In genomic region chr15:27042230-27042629, GRCh38 we compare ENCODE assay signal across 38 cellular contexts.
"Had no signal": no experiment of that assay in that cellular context is flagged by ENCODE, and none has a peak within 500 bp of the region (broad histone marks: within the 10 kb centered on the region; RNA-seq: fewer than 3 reads in every experiment).

No MANE protein-coding gene starts in this region.

- H3K4me1 ChIP-seq: ascending aorta had no signal

- H3K9me3 ChIP-seq: ascending aorta had no signal

- H3K36me3 Mint-ChIP-seq: activated CD8-positive, alpha-beta memory T cell treated with anti-CD3 and anti-CD28 coated beads, Interleukin-2, amount 10 ng/mL, durations not matched to agents 7 days and 5 days; activated naive CD4-positive, alpha-beta T cell treated with anti-CD3 and anti-CD28 coated beads, Interleukin-2, amount 10 ng/mL, durations not matched to agents 7 days and 5 days; activated naive CD4-positive, alpha-beta T cell treated with anti-CD3 and anti-CD28 coated beads, Interleukin-2, amount 50 U/mL, for 24 hours; activated naive CD8-positive, alpha-beta T cell; activated naive CD8-positive, alpha-beta T cell treated with anti-CD3 and anti-CD28 coated beads, Interleukin-2, amount 10 ng/mL, durations not matched to agents 7 days and 5 days; brain; WTC11 had no signal

- H3K4me3 ChIP-seq: ascending aorta, cardiac muscle cell had no signal

- H3K9me3 Mint-ChIP-seq: activated naive CD4-positive, alpha-beta T cell treated with anti-CD3 and anti-CD28 coated beads, Interleukin-2, amount 50 U/mL, for 24 hours; activated naive CD8-positive, alpha-beta T cell treated with anti-CD3 and anti-CD28 coated beads, Interleukin-2, amount 10 ng/mL, durations not matched to agents 7 days and 5 days; activated T-cell treated with anti-CD3 and anti-CD28 coated beads, Interleukin-2, amount 50 U/mL, for 24 hours; brain; T-helper 2 cell treated with Interferon-gamma antibody and Interleukin-4, amounts not matched to agents 5 μg/mL and 100 μg/mL, for 36 hours had no signal

- H3K36me3 ChIP-seq: ascending aorta, cardiac muscle cell, WERI-Rb-1 had no signal

- DNase-seq: activated CD4-positive, alpha-beta memory T cell treated with anti-CD3 and anti-CD28 coated beads, Interleukin-2, amount 10 ng/mL, durations not matched to agents 7 days and 5 days; activated CD4-positive, alpha-beta T cell treated with anti-CD3 and anti-CD28 coated beads for 1 hour; activated CD4-positive, alpha-beta T cell treated with anti-CD3 and anti-CD28 coated beads for 36 hours; activated CD4-positive, alpha-beta T cell treated with anti-CD3 and anti-CD28 coated beads for 48 hours; activated CD4-positive, alpha-beta T cell treated with anti-CD3 and anti-CD28 coated beads, Interleukin-2, amount 10 ng/mL, durations not matched to agents 7 days and 5 days; activated CD4-positive, alpha-beta T cell treated with anti-CD3 and anti-CD28 coated beads, Interleukin-2, amount 50 U/mL, for 48 hours; activated CD4-positive, CD25-positive, alpha-beta regulatory T cell; activated CD8-positive, alpha-beta memory T cell treated with anti-CD3 and anti-CD28 coated beads for 24 hours; activated CD8-positive, alpha-beta memory T cell treated with anti-CD3 and anti-CD28 coated beads, Interleukin-2, amount 10 ng/mL, durations not matched to agents 7 days and 5 days; activated CD8-positive, alpha-beta memory T cell treated with anti-CD3 and anti-CD28 coated beads, Interleukin-2, amount 50 U/mL, for 48 hours; activated CD8-positive, alpha-beta T cell treated with anti-CD3 and anti-CD28 coated beads, Interleukin-2, amount 10 ng/mL, durations not matched to agents 7 days and 5 days; activated effector memory CD4-positive, alpha-beta T cell treated with Interleukin-2 at 50 U/mL for 16 hours; activated gamma-delta T cell; activated naive CD4-positive, alpha-beta T cell treated with anti-CD3 and anti-CD28 coated beads, Interleukin-2, amount 10 ng/mL, durations not matched to agents 7 days and 5 days; activated naive CD4-positive, alpha-beta T cell treated with Interleukin-2 at 50 U/mL for 16 hours; activated naive CD8-positive, alpha-beta T cell treated with anti-CD3 and anti-CD28 coated beads, Interleukin-2, amount 10 ng/mL, durations not matched to agents 7 days and 5 days; activated naive CD8-positive, alpha-beta T cell treated with anti-CD3 and anti-CD28 coated beads, Interleukin-2, amount 50 U/mL, for 24 hours; activated T-cell treated with anti-CD3 and anti-CD28 coated beads, Interleukin-2, amount 50 U/mL, for 24 hours; activated T-cell treated with anti-CD3 and anti-CD28 coated beads, Interleukin-2, amount 50 U/mL, for 48 hours; amygdala; anterior cingulate cortex; caudate nucleus; cerebellar nuclear complex; T-helper 1 cell; T-helper 2 cell; T-helper 9 cell; WERI-Rb-1 had no signal

- H3K27me3 Mint-ChIP-seq: activated CD4-positive, alpha-beta memory T cell treated with anti-CD3 and anti-CD28 coated beads, Interleukin-2, amount 10 ng/mL, durations not matched to agents 7 days and 5 days; activated CD4-positive, alpha-beta T cell treated with anti-CD3 and anti-CD28 coated beads for 36 hours; activated CD4-positive, alpha-beta T cell treated with anti-CD3 and anti-CD28 coated beads, Interleukin-2, amount 10 ng/mL, durations not matched to agents 7 days and 5 days; activated CD8-positive, alpha-beta memory T cell treated with anti-CD3 and anti-CD28 coated beads, Interleukin-2, amount 10 ng/mL, durations not matched to agents 7 days and 5 days; activated naive CD4-positive, alpha-beta T cell treated with anti-CD3 and anti-CD28 coated beads, Interleukin-2, amount 10 ng/mL, durations not matched to agents 7 days and 5 days; activated naive CD4-positive, alpha-beta T cell treated with anti-CD3 and anti-CD28 coated beads, Interleukin-2, amount 50 U/mL, for 24 hours; activated naive CD8-positive, alpha-beta T cell; activated naive CD8-positive, alpha-beta T cell treated with anti-CD3 and anti-CD28 coated beads, Interleukin-2, amount 10 ng/mL, durations not matched to agents 7 days and 5 days; activated naive CD8-positive, alpha-beta T cell treated with anti-CD3 and anti-CD28 coated beads, Interleukin-2, amount 50 U/mL, for 24 hours; activated T-cell treated with anti-CD3 and anti-CD28 coated beads, Interleukin-2, amount 50 U/mL, for 24 hours; central memory CD8-positive, alpha-beta T cell had no signal

- ATAC-seq: activated CD4-positive, alpha-beta T cell treated with anti-CD3 and anti-CD28 coated beads for 36 hours; activated CD4-positive, CD25-positive, alpha-beta regulatory T cell treated with anti-CD3 and anti-CD28 coated beads, Interleukin-2, amount 50 U/mL, for 24 hours; activated CD8-positive, alpha-beta memory T cell treated with anti-CD3 and anti-CD28 coated beads, Interleukin-2, amount 10 ng/mL, durations not matched to agents 7 days and 5 days; activated CD8-positive, alpha-beta T cell treated with anti-CD3 and anti-CD28 coated beads, Interleukin-2, amount 10 ng/mL, durations not matched to agents 7 days and 5 days; activated naive CD8-positive, alpha-beta T cell treated with anti-CD3 and anti-CD28 coated beads, Interleukin-2, amount 50 U/mL, for 24 hours; WTC11 had no signal

- H3K4me3 Mint-ChIP-seq: activated CD4-positive, alpha-beta memory T cell treated with anti-CD3 and anti-CD28 coated beads, Interleukin-2, amount 10 ng/mL, durations not matched to agents 7 days and 5 days; activated CD4-positive, alpha-beta T cell treated with anti-CD3 and anti-CD28 coated beads for 36 hours; activated CD4-positive, alpha-beta T cell treated with anti-CD3 and anti-CD28 coated beads, Interleukin-2, amount 10 ng/mL, durations not matched to agents 7 days and 5 days; activated CD8-positive, alpha-beta memory T cell treated with anti-CD3 and anti-CD28 coated beads, Interleukin-2, amount 10 ng/mL, durations not matched to agents 7 days and 5 days; activated CD8-positive, alpha-beta T cell treated with anti-CD3 and anti-CD28 coated beads, Interleukin-2, amount 10 ng/mL, durations not matched to agents 7 days and 5 days; activated naive CD4-positive, alpha-beta T cell treated with anti-CD3 and anti-CD28 coated beads, Interleukin-2, amount 10 ng/mL, durations not matched to agents 7 days and 5 days; activated naive CD4-positive, alpha-beta T cell treated with anti-CD3 and anti-CD28 coated beads, Interleukin-2, amount 50 U/mL, for 24 hours; activated naive CD8-positive, alpha-beta T cell; activated naive CD8-positive, alpha-beta T cell treated with anti-CD3 and anti-CD28 coated beads, Interleukin-2, amount 10 ng/mL, durations not matched to agents 7 days and 5 days; activated naive CD8-positive, alpha-beta T cell treated with anti-CD3 and anti-CD28 coated beads, Interleukin-2, amount 50 U/mL, for 24 hours; activated T-cell treated with anti-CD3 and anti-CD28 coated beads, Interleukin-2, amount 50 U/mL, for 24 hours; brain; central memory CD8-positive, alpha-beta T cell; T-helper 1 cell treated with Interleukin-12 subunit alpha and Interleukin-12 subunit beta and Interleukin-4 antibody, amounts not matched to agents 30 μg/mL and 1 μg/mL, for 36 hours; T-helper 2 cell treated with Interferon-gamma antibody and Interleukin-4, amounts not matched to agents 5 μg/mL and 100 μg/mL, for 36 hours; WTC11 had no signal

- H3K27ac Mint-ChIP-seq: activated CD4-positive, alpha-beta memory T cell treated with anti-CD3 and anti-CD28 coated beads, Interleukin-2, amount 10 ng/mL, durations not matched to agents 7 days and 5 days; activated CD4-positive, alpha-beta T cell treated with anti-CD3 and anti-CD28 coated beads for 36 hours; activated CD4-positive, alpha-beta T cell treated with anti-CD3 and anti-CD28 coated beads, Interleukin-2, amount 10 ng/mL, durations not matched to agents 7 days and 5 days; activated CD8-positive, alpha-beta memory T cell treated with anti-CD3 and anti-CD28 coated beads, Interleukin-2, amount 10 ng/mL, durations not matched to agents 7 days and 5 days; activated CD8-positive, alpha-beta T cell treated with anti-CD3 and anti-CD28 coated beads, Interleukin-2, amount 10 ng/mL, durations not matched to agents 7 days and 5 days; activated naive CD4-positive, alpha-beta T cell treated with anti-CD3 and anti-CD28 coated beads, Interleukin-2, amount 10 ng/mL, durations not matched to agents 7 days and 5 days; activated naive CD4-positive, alpha-beta T cell treated with anti-CD3 and anti-CD28 coated beads, Interleukin-2, amount 50 U/mL, for 24 hours; activated naive CD8-positive, alpha-beta T cell; activated naive CD8-positive, alpha-beta T cell treated with anti-CD3 and anti-CD28 coated beads, Interleukin-2, amount 10 ng/mL, durations not matched to agents 7 days and 5 days; activated naive CD8-positive, alpha-beta T cell treated with anti-CD3 and anti-CD28 coated beads, Interleukin-2, amount 50 U/mL, for 24 hours; activated T-cell treated with anti-CD3 and anti-CD28 coated beads, Interleukin-2, amount 50 U/mL, for 24 hours; activated T-helper 2 cell treated with anti-CD3 and anti-CD28 coated beads, Interferon-gamma antibody, Interleukin-2, Interleukin-4, amounts not matched to agents 10 μg/mL and 5 μg/mL and 100 μg/mL, durations not matched to agents 14 hours and 24 hours and 36 hours; brain; T-helper 1 cell treated with Interleukin-12 subunit alpha and Interleukin-12 subunit beta and Interleukin-4 antibody, amounts not matched to agents 30 μg/mL and 1 μg/mL, for 36 hours; T-helper 2 cell treated with Interferon-gamma antibody and Interleukin-4, amounts not matched to agents 5 μg/mL and 100 μg/mL, for 36 hours; WTC11 had no signal

- H3K27me3 ChIP-seq: ascending aorta, cardiac muscle cell had no signal

- H3K27ac ChIP-seq: ascending aorta, cardiac muscle cell, WERI-Rb-1 had no signal

- H3K4me1 Mint-ChIP-seq: activated CD4-positive, alpha-beta memory T cell treated with anti-CD3 and anti-CD28 coated beads, Interleukin-2, amount 10 ng/mL, durations not matched to agents 7 days and 5 days; activated CD4-positive, alpha-beta T cell treated with anti-CD3 and anti-CD28 coated beads for 36 hours; activated CD4-positive, alpha-beta T cell treated with anti-CD3 and anti-CD28 coated beads, Interleukin-2, amount 10 ng/mL, durations not matched to agents 7 days and 5 days; activated CD8-positive, alpha-beta memory T cell treated with anti-CD3 and anti-CD28 coated beads, Interleukin-2, amount 10 ng/mL, durations not matched to agents 7 days and 5 days; activated naive CD4-positive, alpha-beta T cell treated with anti-CD3 and anti-CD28 coated beads, Interleukin-2, amount 10 ng/mL, durations not matched to agents 7 days and 5 days; activated naive CD4-positive, alpha-beta T cell treated with anti-CD3 and anti-CD28 coated beads, Interleukin-2, amount 50 U/mL, for 24 hours; activated naive CD8-positive, alpha-beta T cell treated with anti-CD3 and anti-CD28 coated beads, Interleukin-2, amount 10 ng/mL, durations not matched to agents 7 days and 5 days; activated naive CD8-positive, alpha-beta T cell treated with anti-CD3 and anti-CD28 coated beads, Interleukin-2, amount 50 U/mL, for 24 hours; brain; central memory CD8-positive, alpha-beta T cell; WTC11 had no signal
